3 cellular contexts compared by ENCODE assay signal in the genomic region with DNA sequence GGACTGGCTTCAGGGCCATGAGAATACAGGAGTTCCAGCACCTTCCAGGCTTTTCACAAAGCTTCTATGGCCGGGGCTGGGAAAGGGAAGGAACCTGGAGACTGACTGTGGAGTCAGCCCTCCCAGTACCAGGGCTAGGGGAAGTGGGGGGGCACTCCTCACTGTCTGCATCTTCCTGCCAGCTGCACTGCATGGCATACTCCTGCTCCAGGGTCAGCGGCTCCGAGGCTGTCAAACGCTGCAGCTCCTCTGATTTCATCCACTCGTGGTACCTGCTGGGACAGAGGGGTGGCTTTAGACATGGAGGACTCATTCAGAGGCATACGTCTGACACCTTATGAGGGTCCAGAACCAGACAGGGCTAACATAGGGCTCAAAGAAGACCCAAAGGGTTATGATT.
TF ChIP-seq lines count a peak whose summit lies in the region.

No MANE protein-coding gene starts in this region.

TF ChIP-seq in SK-N-SH, 30 proteins besides CTCF, POLR2A, EP300 and RAD21:
- TF ChIP-seq NFIC (IDR thresholded peaks at IDR 0.05; ENCODE audit: borderline replicate concordance) (no peak), FOSL2 (IDR thresholded peaks at IDR 0.05; ENCODE audit: borderline replicate concordance, low read depth) (no peak), NRF1 (IDR thresholded peaks at IDR 0.05; ENCODE audit: low read depth, low read length) (no peak), FOXJ3 (CRISPR knock-in tag; IDR thresholded peaks at IDR 0.05) (no peak), CHD2 (IDR thresholded peaks at IDR 0.05; ENCODE audit: low read length, partially characterized antibody) (no peak), MXI1 (IDR thresholded peaks at IDR 0.05; ENCODE audit: low read depth, low read length) (no peak), JUND (IDR thresholded peaks at IDR 0.05) (no peak), FOXM1 (IDR thresholded peaks at IDR 0.05; ENCODE audit: low read depth) (no peak), RFX5 (IDR thresholded peaks at IDR 0.05; ENCODE audit: low read length) (no peak)
- TF ChIP-seq, protein P1, sequence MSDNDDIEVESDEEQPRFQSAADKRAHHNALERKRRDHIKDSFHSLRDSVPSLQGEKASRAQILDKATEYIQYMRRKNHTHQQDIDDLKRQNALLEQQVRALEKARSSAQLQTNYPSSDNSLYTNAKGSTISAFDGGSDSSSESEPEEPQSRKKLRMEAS (IDR thresholded peaks at IDR 0.05; ENCODE audit: low read depth), result no peak
- TF ChIP-seq, protein P2, sequence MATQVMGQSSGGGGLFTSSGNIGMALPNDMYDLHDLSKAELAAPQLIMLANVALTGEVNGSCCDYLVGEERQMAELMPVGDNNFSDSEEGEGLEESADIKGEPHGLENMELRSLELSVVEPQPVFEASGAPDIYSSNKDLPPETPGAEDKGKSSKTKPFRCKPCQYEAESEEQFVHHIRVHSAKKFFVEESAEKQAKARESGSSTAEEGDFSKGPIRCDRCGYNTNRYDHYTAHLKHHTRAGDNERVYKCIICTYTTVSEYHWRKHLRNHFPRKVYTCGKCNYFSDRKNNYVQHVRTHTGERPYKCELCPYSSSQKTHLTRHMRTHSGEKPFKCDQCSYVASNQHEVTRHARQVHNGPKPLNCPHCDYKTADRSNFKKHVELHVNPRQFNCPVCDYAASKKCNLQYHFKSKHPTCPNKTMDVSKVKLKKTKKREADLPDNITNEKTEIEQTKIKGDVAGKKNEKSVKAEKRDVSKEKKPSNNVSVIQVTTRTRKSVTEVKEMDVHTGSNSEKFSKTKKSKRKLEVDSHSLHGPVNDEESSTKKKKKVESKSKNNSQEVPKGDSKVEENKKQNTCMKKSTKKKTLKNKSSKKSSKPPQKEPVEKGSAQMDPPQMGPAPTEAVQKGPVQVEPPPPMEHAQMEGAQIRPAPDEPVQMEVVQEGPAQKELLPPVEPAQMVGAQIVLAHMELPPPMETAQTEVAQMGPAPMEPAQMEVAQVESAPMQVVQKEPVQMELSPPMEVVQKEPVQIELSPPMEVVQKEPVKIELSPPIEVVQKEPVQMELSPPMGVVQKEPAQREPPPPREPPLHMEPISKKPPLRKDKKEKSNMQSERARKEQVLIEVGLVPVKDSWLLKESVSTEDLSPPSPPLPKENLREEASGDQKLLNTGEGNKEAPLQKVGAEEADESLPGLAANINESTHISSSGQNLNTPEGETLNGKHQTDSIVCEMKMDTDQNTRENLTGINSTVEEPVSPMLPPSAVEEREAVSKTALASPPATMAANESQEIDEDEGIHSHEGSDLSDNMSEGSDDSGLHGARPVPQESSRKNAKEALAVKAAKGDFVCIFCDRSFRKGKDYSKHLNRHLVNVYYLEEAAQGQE (IDR thresholded peaks at IDR 0.05; ENCODE audit: low read depth, low read length), result no peak

TF ChIP-seq in SK-N-SH treated with all-trans-retinoic acid at 6 μM for 48 hours, 23 proteins besides CTCF, POLR2A, EP300 and RAD21:
- TF ChIP-seq PPARA (CRISPR knock-in tag; IDR thresholded peaks at IDR 0.05; ENCODE audit: borderline replicate concordance), result no peak
- TF ChIP-seq RARB (CRISPR knock-in tag; IDR thresholded peaks at IDR 0.05), result no peak
- TF ChIP-seq ZFP3 (CRISPR knock-in tag; IDR thresholded peaks at IDR 0.05), result no peak
- TF ChIP-seq TOX (CRISPR knock-in tag; IDR thresholded peaks at IDR 0.05; ENCODE audit: borderline replicate concordance), result no peak

TF ChIP-seq in IMR-90, 13 proteins besides CTCF, POLR2A, EP300 and RAD21:
- TF ChIP-seq MAFK (IDR thresholded peaks at IDR 0.05; ENCODE audit: low read depth, low read length), result no peak
- no peak for TF ChIP-seq CHD1 (IDR thresholded peaks at IDR 0.05; ENCODE audit: low read depth, low read length)
- no peak for TF ChIP-seq RFX5 (IDR thresholded peaks at IDR 0.05; ENCODE audit: low read depth, low read length)
- no peak for TF ChIP-seq RCOR1 (IDR thresholded peaks at IDR 0.05; ENCODE audit: insufficient replicate concordance, low read length)
- TF ChIP-seq SMC3 (IDR thresholded peaks at IDR 0.05; ENCODE audit: low read depth, low read length), result no peak
